Comparison of ENCODE assay signal across 30 cellular contexts in genomic region chr22:32606181-32606580, GRCh38.
DNase-seq lines count a peak whose midpoint lies in the region; ATAC-seq and TF ChIP-seq lines count a peak whose summit lies in the region.
"Had no signal": no experiment of that assay in that cellular context is flagged by ENCODE, and none has a peak within 500 bp of the region (broad histone marks: within the 10 kb centered on the region; RNA-seq: fewer than 3 reads in every experiment).

No MANE protein-coding gene starts in this region.

- H3K4me3 ChIP-seq in thymus (ENCODE audit: low read length): no peak overlapping the region
- H3K4me3 ChIP-seq: cardiac muscle cell, esophagus muscularis mucosa, gastrocnemius medialis, left ventricle myocardium inferior, SK-N-MC had no signal

- H3K27me3 ChIP-seq in thymus (ENCODE audit: control insufficient read depth, insufficient read depth): no peaks in the 10 kb centered on the region
- H3K27me3 ChIP-seq: cardiac muscle cell, esophagus muscularis mucosa, gastrocnemius medialis had no signal

- H3K27me3 Mint-ChIP-seq in T-helper 17 cell (peaks cover 50% of the 10 kb centered on the region), WTC11 (ENCODE audit: low read depth) (peaks cover 8% of the 10 kb centered on the region)

- peak overlapping the region; percentile 40 for H3K27ac ChIP-seq in thymus (ENCODE audit: low read depth)
- H3K27ac ChIP-seq: cardiac muscle cell, esophagus muscularis mucosa, gastrocnemius medialis, HL-60, left ventricle myocardium inferior, SK-N-MC, WERI-Rb-1 had no signal

- no peak for TF ChIP-seq CTCF in WTC11 (IDR thresholded peaks at IDR 0.05)

- no peaks in the 10 kb centered on the region for H3K36me3 Mint-ChIP-seq in activated naive CD4-positive, alpha-beta T cell treated with anti-CD3 and anti-CD28 coated beads, Interleukin-2, amount 50 U/mL, for 72 hours
- H3K36me3 Mint-ChIP-seq in T-helper 17 cell (ENCODE audit: low read depth) (peaks cover 7% of the 10 kb centered on the region), WTC11 (no peaks in the 10 kb centered on the region)
- H3K36me3 Mint-ChIP-seq: activated CD4-positive, alpha-beta memory T cell treated with anti-CD3 and anti-CD28 coated beads for 36 hours; natural killer cell had no signal

- WGBS in thymus: 53% methylated on average over 8 of the region's 8 CpGs

- no peaks in the 10 kb centered on the region for H3K36me3 ChIP-seq in thymus (ENCODE audit: control insufficient read depth, insufficient read depth)
- H3K36me3 ChIP-seq: cardiac muscle cell, esophagus muscularis mucosa, gastrocnemius medialis, left ventricle myocardium inferior, WERI-Rb-1 had no signal

- H3K9me3 Mint-ChIP-seq in activated naive CD4-positive, alpha-beta T cell treated with anti-CD3 and anti-CD28 coated beads, Interleukin-2, amount 50 U/mL, for 72 hours: no peaks in the 10 kb centered on the region
- no peaks in the 10 kb centered on the region for H3K9me3 Mint-ChIP-seq in WTC11
- H3K9me3 Mint-ChIP-seq: activated CD4-positive, alpha-beta memory T cell treated with anti-CD3 and anti-CD28 coated beads for 36 hours; natural killer cell had no signal

- H3K4me1 Mint-ChIP-seq in T-helper 17 cell (peaks cover 13% of the 10 kb centered on the region), WTC11 (no peaks in the 10 kb centered on the region)

- no peak for ATAC-seq in activated naive CD4-positive, alpha-beta T cell treated with anti-CD3 and anti-CD28 coated beads, Interleukin-2, amount 50 U/mL, for 72 hours
- no peak for ATAC-seq in T-helper 17 cell
- ATAC-seq in GM18498 (IDR thresholded peaks at IDR 0.05; ENCODE audit: unreplicated experiment): no peak
- ATAC-seq in WTC11: no peak
- no peak for ATAC-seq in HG03097 (IDR thresholded peaks at IDR 0.05; ENCODE audit: low FRiP score, unreplicated experiment)
- ATAC-seq: gastrocnemius medialis, natural killer cell, sciatic nerve had no signal

- DNase-seq in activated naive CD4-positive, alpha-beta T cell treated with anti-CD3 and anti-CD28 coated beads, Interleukin-2, amount 50 U/mL, for 72 hours (ENCODE audit: low spot score in 2 of 2): no peak
- no peak for DNase-seq in activated naive CD4-positive, alpha-beta T cell treated with Interleukin-2 at 50 U/mL for 16 hours
- DNase-seq in T-helper 17 cell (no peak), left kidney (ENCODE audit: low read depth, low spot score) (peak; percentile 64), WTC11 (ENCODE audit: low spot score) (no peak)
- DNase-seq: activated CD4-positive, alpha-beta memory T cell treated with anti-CD3 and anti-CD28 coated beads for 36 hours; activated effector memory CD4-positive, alpha-beta T cell treated with anti-CD3 and anti-CD28 coated beads, Interleukin-2, amount 50 U/mL, for 16 hours; anterior cingulate cortex; COR-L47; cortex of kidney; DMS79 treated with DMSO at 0.1 percent for 48 hours; gastrocnemius medialis; H7; hypothalamus; left ventricle myocardium inferior; natural killer cell; NCI-H1105 treated with DMSO at 0.1 percent for 48 hours; NCI-H2029; NCI-H345; NCI-H774; RPMI8226; WERI-Rb-1 had no signal

- H3K9me3 ChIP-seq in T-helper 17 cell (ENCODE audit: control insufficient read depth, low read length, poor library complexity, severe bottlenecking) (no peaks in the 10 kb centered on the region), thymus (ENCODE audit: control insufficient read depth) (no peaks in the 10 kb centered on the region)
- H3K9me3 ChIP-seq: esophagus muscularis mucosa, gastrocnemius medialis, left ventricle myocardium inferior had no signal

- CTCF ChIA-PET in WTC11 (lab: Charles Lee): no interaction called here

- peak overlapping the region; percentile 34 to 87 for H3K27ac Mint-ChIP-seq in activated naive CD4-positive, alpha-beta T cell treated with anti-CD3 and anti-CD28 coated beads, Interleukin-2, amount 50 U/mL, for 72 hours
- H3K27ac Mint-ChIP-seq in T-helper 17 cell (no peak overlapping the region), WTC11 (no peak overlapping the region)
- H3K27ac Mint-ChIP-seq: activated CD4-positive, alpha-beta memory T cell treated with anti-CD3 and anti-CD28 coated beads for 36 hours; natural killer cell had no signal

- no peaks in the 10 kb centered on the region for H3K4me1 ChIP-seq in thymus (ENCODE audit: control insufficient read depth, insufficient read depth, low read length)
- H3K4me1 ChIP-seq: gastrocnemius medialis had no signal

- H3K4me3 Mint-ChIP-seq in T-helper 17 cell: peak overlapping the region; percentile 42
- no peak overlapping the region for H3K4me3 Mint-ChIP-seq in WTC11
- H3K4me3 Mint-ChIP-seq: activated CD4-positive, alpha-beta memory T cell treated with anti-CD3 and anti-CD28 coated beads for 36 hours; natural killer cell had no signal

- POLR2A ChIA-PET in WTC11 (lab: Charles Lee): no interaction called here

TF ChIP-seq in WTC11, 78 proteins besides CTCF, POLR2A, EP300 and RAD21:
- TF ChIP-seq NR2C2 (CRISPR knock-in tag; IDR thresholded peaks at IDR 0.05) (no peak), SMAD4 (CRISPR knock-in tag; IDR thresholded peaks at IDR 0.05) (no peak), ELF4 (CRISPR knock-in tag; IDR thresholded peaks at IDR 0.05; ENCODE audit: low read depth) (no peak), PREB (CRISPR knock-in tag; IDR thresholded peaks at IDR 0.05; ENCODE audit: borderline replicate concordance) (no peak), OVOL2 (CRISPR knock-in tag; IDR thresholded peaks at IDR 0.05; ENCODE audit: borderline replicate concordance) (no peak), ZMAT4 (CRISPR knock-in tag; IDR thresholded peaks at IDR 0.05) (no peak), AFF4 (CRISPR knock-in tag; IDR thresholded peaks at IDR 0.05; ENCODE audit: borderline replicate concordance) (no peak)

Comparison
In these comparisons a context has a peak if more than half of its experiments do, and no peak if none do; other contexts are left out.
1. H3K27ac Mint-ChIP-seq: peak in activated naive CD4-positive, alpha-beta T cell treated with anti-CD3 and anti-CD28 coated beads, Interleukin-2, amount 50 U/mL, for 72 hours (2 of 2); none in T-helper 17 cell (single experiment) and WTC11 (single experiment).